ENCODE assay signal across 1 cellular context in the genomic region with DNA sequence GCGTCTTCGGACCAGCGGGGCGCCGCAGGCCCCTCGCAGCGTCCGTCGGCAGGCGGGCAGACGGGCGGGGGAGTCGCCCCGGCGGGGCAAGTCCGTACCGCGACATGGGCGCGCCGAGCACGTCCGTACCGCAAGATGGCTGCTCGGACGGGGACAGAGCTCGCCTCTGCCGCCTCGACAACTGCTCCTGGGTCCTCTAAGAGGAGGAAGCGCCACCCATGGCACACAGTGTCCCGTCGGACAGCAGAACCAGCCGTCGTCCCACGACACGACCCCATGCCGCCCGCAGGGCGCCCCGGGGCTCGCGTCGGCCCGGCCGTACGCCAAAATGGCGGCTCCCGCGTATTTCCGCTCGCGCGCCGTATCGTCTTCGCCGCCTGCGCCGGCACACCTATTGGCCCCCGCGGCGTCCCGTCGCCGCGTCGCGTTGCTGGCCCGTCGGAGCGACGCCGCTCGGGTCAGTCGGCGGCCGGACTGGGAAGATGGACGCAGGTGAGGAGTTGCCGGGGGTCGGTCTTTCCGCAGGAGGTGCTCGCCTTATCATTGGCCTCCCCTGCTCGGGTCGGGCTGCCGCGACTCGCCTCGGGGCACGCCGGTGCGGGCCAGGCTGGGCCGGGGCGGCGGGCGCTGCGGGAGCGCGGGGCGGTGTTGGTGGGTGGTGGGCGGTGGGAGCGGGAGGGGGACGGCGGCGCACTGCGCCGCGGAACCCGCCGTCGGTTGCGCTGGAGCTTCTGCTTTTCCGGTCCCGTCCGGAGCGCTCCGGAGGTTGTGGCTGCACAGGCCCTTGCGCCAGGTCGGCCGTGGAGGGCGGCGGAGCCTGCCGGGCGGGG.
TF ChIP-seq lines count a peak whose summit lies in the region.

A gene (plus strand): TSS at position 461 of the 830 bp plus-strand sequence. CDS start 22 bp downstream, at position 483.

TF ChIP-seq in HEK293, 187 proteins besides CTCF, POLR2A, EP300 and RAD21 (continued from another document and continues in another):
- TF ChIP-seq ZNF274 (IDR thresholded peaks at IDR 0.05; ENCODE audit: low read length), result no peak
- no peak for TF ChIP-seq ZNF274 (tag by site-specific recombination; IDR thresholded peaks at IDR 0.05; ENCODE audit: borderline replicate concordance)
- TF ChIP-seq, protein P1, sequence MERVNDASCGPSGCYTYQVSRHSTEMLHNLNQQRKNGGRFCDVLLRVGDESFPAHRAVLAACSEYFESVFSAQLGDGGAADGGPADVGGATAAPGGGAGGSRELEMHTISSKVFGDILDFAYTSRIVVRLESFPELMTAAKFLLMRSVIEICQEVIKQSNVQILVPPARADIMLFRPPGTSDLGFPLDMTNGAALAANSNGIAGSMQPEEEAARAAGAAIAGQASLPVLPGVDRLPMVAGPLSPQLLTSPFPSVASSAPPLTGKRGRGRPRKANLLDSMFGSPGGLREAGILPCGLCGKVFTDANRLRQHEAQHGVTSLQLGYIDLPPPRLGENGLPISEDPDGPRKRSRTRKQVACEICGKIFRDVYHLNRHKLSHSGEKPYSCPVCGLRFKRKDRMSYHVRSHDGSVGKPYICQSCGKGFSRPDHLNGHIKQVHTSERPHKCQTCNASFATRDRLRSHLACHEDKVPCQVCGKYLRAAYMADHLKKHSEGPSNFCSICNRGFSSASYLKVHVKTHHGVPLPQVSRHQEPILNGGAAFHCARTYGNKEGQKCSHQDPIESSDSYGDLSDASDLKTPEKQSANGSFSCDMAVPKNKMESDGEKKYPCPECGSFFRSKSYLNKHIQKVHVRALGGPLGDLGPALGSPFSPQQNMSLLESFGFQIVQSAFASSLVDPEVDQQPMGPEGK (tag by site-specific recombination; IDR thresholded peaks at IDR 0.05), result peak; percentile 52
- TF ChIP-seq ZNF830 (tag by site-specific recombination; IDR thresholded peaks at IDR 0.05; ENCODE audit: low read depth), result no peak
- TF ChIP-seq ZNF514 (tag by site-specific recombination; IDR thresholded peaks at IDR 0.05), result no peak
- TF ChIP-seq, protein P2, sequence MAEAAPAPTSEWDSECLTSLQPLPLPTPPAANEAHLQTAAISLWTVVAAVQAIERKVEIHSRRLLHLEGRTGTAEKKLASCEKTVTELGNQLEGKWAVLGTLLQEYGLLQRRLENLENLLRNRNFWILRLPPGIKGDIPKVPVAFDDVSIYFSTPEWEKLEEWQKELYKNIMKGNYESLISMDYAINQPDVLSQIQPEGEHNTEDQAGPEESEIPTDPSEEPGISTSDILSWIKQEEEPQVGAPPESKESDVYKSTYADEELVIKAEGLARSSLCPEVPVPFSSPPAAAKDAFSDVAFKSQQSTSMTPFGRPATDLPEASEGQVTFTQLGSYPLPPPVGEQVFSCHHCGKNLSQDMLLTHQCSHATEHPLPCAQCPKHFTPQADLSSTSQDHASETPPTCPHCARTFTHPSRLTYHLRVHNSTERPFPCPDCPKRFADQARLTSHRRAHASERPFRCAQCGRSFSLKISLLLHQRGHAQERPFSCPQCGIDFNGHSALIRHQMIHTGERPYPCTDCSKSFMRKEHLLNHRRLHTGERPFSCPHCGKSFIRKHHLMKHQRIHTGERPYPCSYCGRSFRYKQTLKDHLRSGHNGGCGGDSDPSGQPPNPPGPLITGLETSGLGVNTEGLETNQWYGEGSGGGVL (tag by site-specific recombination; IDR thresholded peaks at IDR 0.05), result no peak
- no peak for TF ChIP-seq ZNF571 (tag by site-specific recombination; IDR thresholded peaks at IDR 0.05)
- TF ChIP-seq ZNF555 (tag by site-specific recombination; conservative IDR thresholded peaks at IDR 0.05), result no peak
- peak; percentile 85; the same call in 1 of the 2 replicates for TF ChIP-seq ZNF76 (tag by site-specific recombination; IDR thresholded peaks at IDR 0.05; ENCODE audit: borderline replicate concordance, low read depth)
- TF ChIP-seq SP3 (tag by site-specific recombination; IDR thresholded peaks at IDR 0.05), result peak; percentile 61
- no peak for TF ChIP-seq ZNF16 (tag by site-specific recombination; IDR thresholded peaks at IDR 0.05; ENCODE audit: low read depth)
- no peak for TF ChIP-seq ZNF747 (tag by site-specific recombination; IDR thresholded peaks at IDR 0.05)
- TF ChIP-seq, protein P3, sequence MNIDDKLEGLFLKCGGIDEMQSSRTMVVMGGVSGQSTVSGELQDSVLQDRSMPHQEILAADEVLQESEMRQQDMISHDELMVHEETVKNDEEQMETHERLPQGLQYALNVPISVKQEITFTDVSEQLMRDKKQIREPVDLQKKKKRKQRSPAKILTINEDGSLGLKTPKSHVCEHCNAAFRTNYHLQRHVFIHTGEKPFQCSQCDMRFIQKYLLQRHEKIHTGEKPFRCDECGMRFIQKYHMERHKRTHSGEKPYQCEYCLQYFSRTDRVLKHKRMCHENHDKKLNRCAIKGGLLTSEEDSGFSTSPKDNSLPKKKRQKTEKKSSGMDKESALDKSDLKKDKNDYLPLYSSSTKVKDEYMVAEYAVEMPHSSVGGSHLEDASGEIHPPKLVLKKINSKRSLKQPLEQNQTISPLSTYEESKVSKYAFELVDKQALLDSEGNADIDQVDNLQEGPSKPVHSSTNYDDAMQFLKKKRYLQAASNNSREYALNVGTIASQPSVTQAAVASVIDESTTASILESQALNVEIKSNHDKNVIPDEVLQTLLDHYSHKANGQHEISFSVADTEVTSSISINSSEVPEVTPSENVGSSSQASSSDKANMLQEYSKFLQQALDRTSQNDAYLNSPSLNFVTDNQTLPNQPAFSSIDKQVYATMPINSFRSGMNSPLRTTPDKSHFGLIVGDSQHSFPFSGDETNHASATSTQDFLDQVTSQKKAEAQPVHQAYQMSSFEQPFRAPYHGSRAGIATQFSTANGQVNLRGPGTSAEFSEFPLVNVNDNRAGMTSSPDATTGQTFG (tag by site-specific recombination; IDR thresholded peaks at IDR 0.05; ENCODE audit: borderline replicate concordance), result no peak
- no peak for TF ChIP-seq ZNF621 (tag by site-specific recombination; IDR thresholded peaks at IDR 0.05)
- no peak; the same call in 1 of the 2 replicates for TF ChIP-seq WT1 (tag by site-specific recombination; IDR thresholded peaks at IDR 0.05)
- no peak for TF ChIP-seq ZNF654 (tag by site-specific recombination; IDR thresholded peaks at IDR 0.05; ENCODE audit: low read depth)
- TF ChIP-seq ZNF211 (tag by site-specific recombination; IDR thresholded peaks at IDR 0.05; ENCODE audit: low read depth), result no peak
- TF ChIP-seq ZNF843 (tag by site-specific recombination; IDR thresholded peaks at IDR 0.05), result peak; percentile 34; the same call in 1 of the 2 replicates
- TF ChIP-seq ZNF10 (tag by site-specific recombination; IDR thresholded peaks at IDR 0.05), result peak; percentile 52; the same call in 1 of the 2 replicates
- no peak for TF ChIP-seq ZNF37A (tag by site-specific recombination; IDR thresholded peaks at IDR 0.05)
- TF ChIP-seq, protein P4, sequence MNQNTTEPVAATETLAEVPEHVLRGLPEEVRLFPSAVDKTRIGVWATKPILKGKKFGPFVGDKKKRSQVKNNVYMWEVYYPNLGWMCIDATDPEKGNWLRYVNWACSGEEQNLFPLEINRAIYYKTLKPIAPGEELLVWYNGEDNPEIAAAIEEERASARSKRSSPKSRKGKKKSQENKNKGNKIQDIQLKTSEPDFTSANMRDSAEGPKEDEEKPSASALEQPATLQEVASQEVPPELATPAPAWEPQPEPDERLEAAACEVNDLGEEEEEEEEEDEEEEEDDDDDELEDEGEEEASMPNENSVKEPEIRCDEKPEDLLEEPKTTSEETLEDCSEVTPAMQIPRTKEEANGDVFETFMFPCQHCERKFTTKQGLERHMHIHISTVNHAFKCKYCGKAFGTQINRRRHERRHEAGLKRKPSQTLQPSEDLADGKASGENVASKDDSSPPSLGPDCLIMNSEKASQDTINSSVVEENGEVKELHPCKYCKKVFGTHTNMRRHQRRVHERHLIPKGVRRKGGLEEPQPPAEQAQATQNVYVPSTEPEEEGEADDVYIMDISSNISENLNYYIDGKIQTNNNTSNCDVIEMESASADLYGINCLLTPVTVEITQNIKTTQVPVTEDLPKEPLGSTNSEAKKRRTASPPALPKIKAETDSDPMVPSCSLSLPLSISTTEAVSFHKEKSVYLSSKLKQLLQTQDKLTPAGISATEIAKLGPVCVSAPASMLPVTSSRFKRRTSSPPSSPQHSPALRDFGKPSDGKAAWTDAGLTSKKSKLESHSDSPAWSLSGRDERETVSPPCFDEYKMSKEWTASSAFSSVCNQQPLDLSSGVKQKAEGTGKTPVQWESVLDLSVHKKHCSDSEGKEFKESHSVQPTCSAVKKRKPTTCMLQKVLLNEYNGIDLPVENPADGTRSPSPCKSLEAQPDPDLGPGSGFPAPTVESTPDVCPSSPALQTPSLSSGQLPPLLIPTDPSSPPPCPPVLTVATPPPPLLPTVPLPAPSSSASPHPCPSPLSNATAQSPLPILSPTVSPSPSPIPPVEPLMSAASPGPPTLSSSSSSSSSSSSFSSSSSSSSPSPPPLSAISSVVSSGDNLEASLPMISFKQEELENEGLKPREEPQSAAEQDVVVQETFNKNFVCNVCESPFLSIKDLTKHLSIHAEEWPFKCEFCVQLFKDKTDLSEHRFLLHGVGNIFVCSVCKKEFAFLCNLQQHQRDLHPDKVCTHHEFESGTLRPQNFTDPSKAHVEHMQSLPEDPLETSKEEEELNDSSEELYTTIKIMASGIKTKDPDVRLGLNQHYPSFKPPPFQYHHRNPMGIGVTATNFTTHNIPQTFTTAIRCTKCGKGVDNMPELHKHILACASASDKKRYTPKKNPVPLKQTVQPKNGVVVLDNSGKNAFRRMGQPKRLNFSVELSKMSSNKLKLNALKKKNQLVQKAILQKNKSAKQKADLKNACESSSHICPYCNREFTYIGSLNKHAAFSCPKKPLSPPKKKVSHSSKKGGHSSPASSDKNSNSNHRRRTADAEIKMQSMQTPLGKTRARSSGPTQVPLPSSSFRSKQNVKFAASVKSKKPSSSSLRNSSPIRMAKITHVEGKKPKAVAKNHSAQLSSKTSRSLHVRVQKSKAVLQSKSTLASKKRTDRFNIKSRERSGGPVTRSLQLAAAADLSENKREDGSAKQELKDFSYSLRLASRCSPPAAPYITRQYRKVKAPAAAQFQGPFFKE (tag by site-specific recombination; IDR thresholded peaks at IDR 0.05; ENCODE audit: borderline replicate concordance), result no peak
- TF ChIP-seq ZNF585B (tag by site-specific recombination; IDR thresholded peaks at IDR 0.05), result no peak
- TF ChIP-seq KLF16 (tag by site-specific recombination; IDR thresholded peaks at IDR 0.05), result 0 out of 2 replicates have a peak, but pooled peaks have one; percentile 47
- TF ChIP-seq ZNF837 (tag by site-specific recombination; IDR thresholded peaks at IDR 0.05), result no peak
- no peak for TF ChIP-seq ZNF549 (tag by site-specific recombination; IDR thresholded peaks at IDR 0.05)
- no peak for TF ChIP-seq ZNF214 (tag by site-specific recombination; IDR thresholded peaks at IDR 0.05; ENCODE audit: borderline replicate concordance)
- TF ChIP-seq, protein P5, sequence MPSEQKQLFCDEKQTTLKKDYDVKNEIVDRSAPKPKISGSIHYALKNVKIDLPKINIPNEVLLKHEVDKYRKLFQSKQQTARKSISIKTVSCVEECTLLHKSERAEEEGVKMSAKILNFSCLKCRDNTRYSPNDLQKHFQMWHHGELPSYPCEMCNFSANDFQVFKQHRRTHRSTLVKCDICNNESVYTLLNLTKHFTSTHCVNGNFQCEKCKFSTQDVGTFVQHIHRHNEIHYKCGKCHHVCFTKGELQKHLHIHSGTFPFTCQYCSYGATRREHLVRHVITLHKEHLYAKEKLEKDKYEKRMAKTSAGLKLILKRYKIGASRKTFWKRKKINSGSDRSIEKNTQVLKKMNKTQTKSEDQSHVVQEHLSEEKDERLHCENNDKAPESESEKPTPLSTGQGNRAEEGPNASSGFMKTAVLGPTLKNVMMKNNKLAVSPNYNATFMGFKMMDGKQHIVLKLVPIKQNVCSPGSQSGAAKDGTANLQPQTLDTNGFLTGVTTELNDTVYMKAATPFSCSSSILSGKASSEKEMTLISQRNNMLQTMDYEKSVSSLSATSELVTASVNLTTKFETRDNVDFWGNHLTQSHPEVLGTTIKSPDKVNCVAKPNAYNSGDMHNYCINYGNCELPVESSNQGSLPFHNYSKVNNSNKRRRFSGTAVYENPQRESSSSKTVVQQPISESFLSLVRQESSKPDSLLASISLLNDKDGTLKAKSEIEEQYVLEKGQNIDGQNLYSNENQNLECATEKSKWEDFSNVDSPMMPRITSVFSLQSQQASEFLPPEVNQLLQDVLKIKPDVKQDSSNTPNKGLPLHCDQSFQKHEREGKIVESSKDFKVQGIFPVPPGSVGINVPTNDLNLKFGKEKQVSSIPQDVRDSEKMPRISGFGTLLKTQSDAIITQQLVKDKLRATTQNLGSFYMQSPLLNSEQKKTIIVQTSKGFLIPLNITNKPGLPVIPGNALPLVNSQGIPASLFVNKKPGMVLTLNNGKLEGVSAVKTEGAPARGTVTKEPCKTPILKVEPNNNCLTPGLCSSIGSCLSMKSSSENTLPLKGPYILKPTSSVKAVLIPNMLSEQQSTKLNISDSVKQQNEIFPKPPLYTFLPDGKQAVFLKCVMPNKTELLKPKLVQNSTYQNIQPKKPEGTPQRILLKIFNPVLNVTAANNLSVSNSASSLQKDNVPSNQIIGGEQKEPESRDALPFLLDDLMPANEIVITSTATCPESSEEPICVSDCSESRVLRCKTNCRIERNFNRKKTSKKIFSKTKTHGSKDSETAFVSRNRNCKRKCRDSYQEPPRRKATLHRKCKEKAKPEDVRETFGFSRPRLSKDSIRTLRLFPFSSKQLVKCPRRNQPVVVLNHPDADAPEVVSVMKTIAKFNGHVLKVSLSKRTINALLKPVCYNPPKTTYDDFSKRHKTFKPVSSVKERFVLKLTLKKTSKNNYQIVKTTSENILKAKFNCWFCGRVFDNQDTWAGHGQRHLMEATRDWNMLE (tag by site-specific recombination; conservative IDR thresholded peaks at IDR 0.05; ENCODE audit: low read depth), result no peak
- TF ChIP-seq, protein P6, sequence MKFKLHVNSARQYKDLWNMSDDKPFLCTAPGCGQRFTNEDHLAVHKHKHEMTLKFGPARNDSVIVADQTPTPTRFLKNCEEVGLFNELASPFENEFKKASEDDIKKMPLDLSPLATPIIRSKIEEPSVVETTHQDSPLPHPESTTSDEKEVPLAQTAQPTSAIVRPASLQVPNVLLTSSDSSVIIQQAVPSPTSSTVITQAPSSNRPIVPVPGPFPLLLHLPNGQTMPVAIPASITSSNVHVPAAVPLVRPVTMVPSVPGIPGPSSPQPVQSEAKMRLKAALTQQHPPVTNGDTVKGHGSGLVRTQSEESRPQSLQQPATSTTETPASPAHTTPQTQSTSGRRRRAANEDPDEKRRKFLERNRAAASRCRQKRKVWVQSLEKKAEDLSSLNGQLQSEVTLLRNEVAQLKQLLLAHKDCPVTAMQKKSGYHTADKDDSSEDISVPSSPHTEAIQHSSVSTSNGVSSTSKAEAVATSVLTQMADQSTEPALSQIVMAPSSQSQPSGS (tag by site-specific recombination; IDR thresholded peaks at IDR 0.05; ENCODE audit: low read depth), result no peak
- no peak for TF ChIP-seq ZNF394 (tag by site-specific recombination; IDR thresholded peaks at IDR 0.05; ENCODE audit: borderline replicate concordance)
- no peak for TF ChIP-seq GLI4 (tag by site-specific recombination; IDR thresholded peaks at IDR 0.05)
- no peak for TF ChIP-seq BCL11A (tag by site-specific recombination; IDR thresholded peaks at IDR 0.05; ENCODE audit: low read depth)
- TF ChIP-seq ZNF404 (tag by site-specific recombination; IDR thresholded peaks at IDR 0.05), result no peak
